Comparison of ENCODE assay signal across 1 cellular context in the genomic region with DNA sequence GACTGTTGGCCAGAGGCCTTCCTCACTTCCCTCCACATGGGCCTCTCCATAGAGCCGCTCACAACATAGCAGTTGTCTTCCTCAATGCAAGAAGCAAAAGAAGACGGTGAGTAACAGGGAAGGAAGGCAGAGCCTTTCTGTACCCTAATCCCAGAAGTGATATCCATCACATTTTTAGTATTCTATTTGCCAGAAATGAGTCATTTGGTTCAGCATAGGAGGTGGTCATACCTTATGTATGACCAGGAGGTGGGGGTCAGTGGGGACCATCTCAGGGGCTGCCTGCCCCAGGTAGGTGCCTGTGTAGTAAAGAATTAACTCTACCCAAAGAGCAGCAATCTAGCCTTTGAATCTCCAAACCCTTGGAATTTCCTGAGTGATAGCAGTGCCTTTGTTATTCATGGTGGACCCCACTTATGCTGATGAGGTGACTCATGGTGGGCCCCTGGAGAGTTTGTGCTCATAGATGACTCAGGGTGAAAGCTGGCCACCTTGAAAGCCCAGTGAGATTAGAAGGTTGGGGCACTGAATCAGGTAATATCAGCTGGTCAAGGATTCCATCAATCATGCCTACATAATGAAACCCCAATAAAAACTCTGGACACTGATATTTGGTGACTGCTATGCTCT.
TF ChIP-seq lines count a peak whose summit lies in the region.

No MANE protein-coding gene starts in this region.

TF ChIP-seq in H1, 55 proteins besides CTCF, POLR2A, EP300 and RAD21:
- TF ChIP-seq, protein P1, sequence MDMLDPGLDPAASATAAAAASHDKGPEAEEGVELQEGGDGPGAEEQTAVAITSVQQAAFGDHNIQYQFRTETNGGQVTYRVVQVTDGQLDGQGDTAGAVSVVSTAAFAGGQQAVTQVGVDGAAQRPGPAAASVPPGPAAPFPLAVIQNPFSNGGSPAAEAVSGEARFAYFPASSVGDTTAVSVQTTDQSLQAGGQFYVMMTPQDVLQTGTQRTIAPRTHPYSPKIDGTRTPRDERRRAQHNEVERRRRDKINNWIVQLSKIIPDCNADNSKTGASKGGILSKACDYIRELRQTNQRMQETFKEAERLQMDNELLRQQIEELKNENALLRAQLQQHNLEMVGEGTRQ (IDR thresholded peaks at IDR 0.05; ENCODE audit: low read length) = no peak
- TF ChIP-seq EZH2 (IDR thresholded peaks at IDR 0.05; ENCODE audit: low read depth, low read length, severe bottlenecking) (no peak), POU5F1 (IDR thresholded peaks at IDR 0.05; ENCODE audit: low read depth, low read length) (no peak), TAF1 (IDR thresholded peaks at IDR 0.05; ENCODE audit: low read depth, low read length) (no peak), SP1 (IDR thresholded peaks at IDR 0.05; ENCODE audit: low read depth, low read length) (no peak), MAFK (IDR thresholded peaks at IDR 0.05; ENCODE audit: low read depth, low read length) (no peak), NRF1 (IDR thresholded peaks at IDR 0.05; ENCODE audit: low read depth, low read length) (no peak), JUND (IDR thresholded peaks at IDR 0.05; ENCODE audit: low read length) (peak; percentile 33; the same call in 1 of the 2 replicates)
